ENCODE assay signal across 13 cellular contexts in the genomic region with DNA sequence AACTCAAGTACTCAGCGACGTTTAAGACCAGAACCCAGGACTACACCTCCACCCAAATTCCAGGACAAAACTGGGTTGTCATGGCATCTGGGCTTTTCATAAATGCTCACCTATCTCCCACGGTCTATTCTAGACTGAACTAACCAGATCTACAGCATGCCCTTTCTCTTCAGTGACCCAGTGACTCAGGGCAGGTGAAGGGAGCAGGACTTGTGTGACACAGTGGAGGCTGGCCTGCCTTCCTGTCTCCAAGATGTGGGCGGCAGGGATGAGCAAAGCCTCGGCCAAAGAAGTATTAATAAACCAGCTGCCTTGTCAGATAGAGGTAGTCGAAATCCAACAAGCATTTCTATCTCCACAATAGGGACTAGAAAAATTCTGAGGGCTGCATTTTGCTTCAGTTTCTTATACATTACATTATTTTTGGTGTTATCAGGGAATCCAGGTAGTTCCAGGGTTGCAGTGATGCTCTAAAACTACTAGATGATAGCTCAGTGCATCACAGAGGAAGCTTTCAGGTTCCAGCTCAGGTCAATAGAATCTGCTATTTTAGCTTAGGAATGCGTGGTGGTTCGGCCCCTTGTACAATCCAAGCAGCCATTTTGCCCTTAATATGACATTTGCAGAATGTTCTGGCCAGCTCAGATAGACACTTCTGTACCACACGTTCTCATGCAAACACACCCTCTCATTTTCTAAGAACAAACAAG. TPM values are rescaled to one million over a fixed set of nuclear protein-coding genes. Genes with fewer than 3 reads are reported as not detected.
DNase-seq lines count a peak whose midpoint lies in the region; TF ChIP-seq lines count a peak whose summit lies in the region.
"Had no signal": no experiment of that assay in that cellular context is flagged by ENCODE, and none has a peak within 500 bp of the region (broad histone marks: within the 10 kb centered on the region; RNA-seq: fewer than 3 reads in every experiment).

No MANE protein-coding gene starts in this region.

- no peaks in the 10 kb centered on the region for H3K9me3 Mint-ChIP-seq in activated CD4-positive, alpha-beta T cell treated with anti-CD3 and anti-CD28 coated beads, Interleukin-2, amount 10 ng/mL, durations not matched to agents 7 days and 5 days
- no peaks in the 10 kb centered on the region for H3K9me3 Mint-ChIP-seq in activated CD4-positive, alpha-beta memory T cell treated with anti-CD3 and anti-CD28 coated beads, Interleukin-2, amount 10 ng/mL, durations not matched to agents 7 days and 5 days

- H3K27me3 Mint-ChIP-seq in activated CD4-positive, alpha-beta T cell treated with anti-CD3 and anti-CD28 coated beads, Interleukin-2, amount 10 ng/mL, durations not matched to agents 7 days and 5 days: no peaks in the 10 kb centered on the region
- H3K27me3 Mint-ChIP-seq in activated CD4-positive, alpha-beta memory T cell treated with anti-CD3 and anti-CD28 coated beads, Interleukin-2, amount 10 ng/mL, durations not matched to agents 7 days and 5 days: no peaks in the 10 kb centered on the region

- no peaks in the 10 kb centered on the region for H3K27me3 ChIP-seq in SJCRH30

- H3K9me3 ChIP-seq in SJCRH30 (replicated peaks): no peaks in the 10 kb centered on the region

- no peak overlapping the region for H3K4me3 ChIP-seq in epithelial cell of esophagus (ENCODE audit: low read length)
- no peak overlapping the region for H3K4me3 ChIP-seq in SJCRH30

- TF ChIP-seq CTCF in epithelial cell of esophagus (IDR thresholded peaks at IDR 0.05; ENCODE audit: insufficient read depth, low read depth, low read length, missing control alignments): no peak

- CTCF ChIA-PET in activated CD4-positive, alpha-beta T cell treated with anti-CD3 and anti-CD28 coated beads, Interleukin-2, amount 10 ng/mL, durations not matched to agents 7 days and 5 days (lab: Charles Lee): interaction anchor here (0.5 to 1.0 kb wide), 4 partner anchors 8 to 103 kb away, joined by 3 read pairs; no protein-coding TSS in a partner anchor
- CTCF ChIA-PET in activated CD4-positive, alpha-beta memory T cell treated with anti-CD3 and anti-CD28 coated beads, Interleukin-2, amount 10 ng/mL, durations not matched to agents 7 days and 5 days (lab: Charles Lee): interaction anchor here (1.0 to 2.2 kb wide), 4 partner anchors 12 to 88 kb away, joined by 3 to 11 read pairs (median 5); no protein-coding TSS in a partner anchor

- H3K36me3 Mint-ChIP-seq in activated CD4-positive, alpha-beta T cell treated with anti-CD3 and anti-CD28 coated beads, Interleukin-2, amount 10 ng/mL, durations not matched to agents 7 days and 5 days (ENCODE audit: low read depth): peaks cover 15% of the 10 kb centered on the region
- peaks cover 19% of the 10 kb centered on the region for H3K36me3 Mint-ChIP-seq in activated CD4-positive, alpha-beta memory T cell treated with anti-CD3 and anti-CD28 coated beads, Interleukin-2, amount 10 ng/mL, durations not matched to agents 7 days and 5 days (ENCODE audit: low read depth)

- H3K4me1 Mint-ChIP-seq in activated CD4-positive, alpha-beta T cell treated with anti-CD3 and anti-CD28 coated beads, Interleukin-2, amount 10 ng/mL, durations not matched to agents 7 days and 5 days: peaks cover 62% of the 10 kb centered on the region
- H3K4me1 Mint-ChIP-seq in activated CD4-positive, alpha-beta memory T cell treated with anti-CD3 and anti-CD28 coated beads, Interleukin-2, amount 10 ng/mL, durations not matched to agents 7 days and 5 days: peaks cover 63% of the 10 kb centered on the region

- H3K27ac Mint-ChIP-seq in activated CD4-positive, alpha-beta T cell treated with anti-CD3 and anti-CD28 coated beads, Interleukin-2, amount 10 ng/mL, durations not matched to agents 7 days and 5 days: peak overlapping the region; percentile 60
- H3K27ac Mint-ChIP-seq in activated CD4-positive, alpha-beta memory T cell treated with anti-CD3 and anti-CD28 coated beads, Interleukin-2, amount 10 ng/mL, durations not matched to agents 7 days and 5 days: peak overlapping the region; percentile 47

- no peak overlapping the region for H3K27ac ChIP-seq in SJCRH30

- no peak for DNase-seq in activated CD4-positive, alpha-beta T cell treated with anti-CD3 and anti-CD28 coated beads, Interleukin-2, amount 10 ng/mL, durations not matched to agents 7 days and 5 days
- no peak for DNase-seq in activated CD4-positive, alpha-beta T cell treated with anti-CD3 and anti-CD28 coated beads for 4 hours
- no peak for DNase-seq in activated CD4-positive, alpha-beta memory T cell treated with anti-CD3 and anti-CD28 coated beads, Interleukin-2, amount 10 ng/mL, durations not matched to agents 7 days and 5 days
- DNase-seq in epithelial cell of esophagus (ENCODE audit: low read depth) (peak; percentile 66), HPDE6-E6E7 (ENCODE audit: extremely low spot score) (no peak), SJCRH30 (no peak), NCI-H1105 (lab: John Stamatoyannopoulos, UW) (no peak)
- peak; percentile 25 for DNase-seq in stimulated activated CD8-positive, alpha-beta memory T cell treated with anti-CD3 and anti-CD28 coated beads, Interleukin-4, amount 100 ng/mL, for 48 hours
- DNase-seq: activated CD4-positive, alpha-beta T cell treated with anti-CD3 and anti-CD28 coated beads for 1 hour; H7; kidney glomerular epithelial cell; NCI-H446; SHP77 treated with DMSO at 0.1 percent for 48 hours had no signal

- no peak overlapping the region for H3K4me3 Mint-ChIP-seq in activated CD4-positive, alpha-beta T cell treated with anti-CD3 and anti-CD28 coated beads, Interleukin-2, amount 10 ng/mL, durations not matched to agents 7 days and 5 days
- H3K4me3 Mint-ChIP-seq in activated CD4-positive, alpha-beta memory T cell treated with anti-CD3 and anti-CD28 coated beads, Interleukin-2, amount 10 ng/mL, durations not matched to agents 7 days and 5 days: no peak overlapping the region

- H3K4me1 ChIP-seq in SJCRH30: peaks cover 10% of the 10 kb centered on the region

- POLR2A ChIA-PET in activated CD4-positive, alpha-beta T cell treated with anti-CD3 and anti-CD28 coated beads, Interleukin-2, amount 10 ng/mL, durations not matched to agents 7 days and 5 days (lab: Charles Lee): no interaction called here
- POLR2A ChIA-PET in activated CD4-positive, alpha-beta memory T cell treated with anti-CD3 and anti-CD28 coated beads, Interleukin-2, amount 10 ng/mL, durations not matched to agents 7 days and 5 days (lab: Charles Lee): interaction anchor here (1.4 to 6.8 kb wide), 2 partner anchors 16 to 26 kb away, joined by 5 to 99 read pairs; partner anchors contain the start of gene SYNE3

- peaks cover 6% of the 10 kb centered on the region for H3K36me3 ChIP-seq in SJCRH30

RNA-seq across cellular contexts. Expression of gene GLRX5, which starts 4.2 kb away (rescaled TPM):
- 10 to 100 TPM; 36.6 to 51.2 TPM for total RNA-seq in activated CD4-positive, alpha-beta T cell treated with anti-CD3 and anti-CD28 coated beads, Interleukin-2, amount 10 ng/mL, durations not matched to agents 7 days and 5 days
- 10 to 100 TPM; 30.4 to 34.5 TPM for total RNA-seq in activated CD4-positive, alpha-beta memory T cell treated with anti-CD3 and anti-CD28 coated beads, Interleukin-2, amount 10 ng/mL, durations not matched to agents 7 days and 5 days
- total RNA-seq in SJCRH30 (2014; rRNA removed; shearing (Covaris generic)): 130 and 132 TPM in 2 replicates

RNA-seq across cellular contexts. Expression of gene SYNE3, which starts 14.2 kb away (rescaled TPM):
- total RNA-seq in activated CD4-positive, alpha-beta T cell treated with anti-CD3 and anti-CD28 coated beads, Interleukin-2, amount 10 ng/mL, durations not matched to agents 7 days and 5 days: 10 to 100 TPM; 81.0 to 95.8 TPM
- 10 to 100 TPM; 86.2 to 89.5 TPM for total RNA-seq in activated CD4-positive, alpha-beta memory T cell treated with anti-CD3 and anti-CD28 coated beads, Interleukin-2, amount 10 ng/mL, durations not matched to agents 7 days and 5 days
- 34.1 and 34.5 TPM in 2 replicates for total RNA-seq in SJCRH30 (2014; rRNA removed; shearing (Covaris generic))

Comparison
In these comparisons a context has a peak if more than half of its experiments do, and no peak if none do; other contexts are left out.
1. DNase-seq: peak in epithelial cell of esophagus (single experiment) and stimulated activated CD8-positive, alpha-beta memory T cell treated with anti-CD3 and anti-CD28 coated beads, Interleukin-4, amount 100 ng/mL, for 48 hours (single experiment); none in activated CD4-positive, alpha-beta T cell treated with anti-CD3 and anti-CD28 coated beads, Interleukin-2, amount 10 ng/mL, durations not matched to agents 7 days and 5 days (single experiment), activated CD4-positive, alpha-beta T cell treated with anti-CD3 and anti-CD28 coated beads for 4 hours (0 of 2), activated CD4-positive, alpha-beta memory T cell treated with anti-CD3 and anti-CD28 coated beads, Interleukin-2, amount 10 ng/mL, durations not matched to agents 7 days and 5 days (single experiment), HPDE6-E6E7 (single experiment), SJCRH30 (0 of 2) and NCI-H1105 (single experiment).